Comparison of ENCODE assay signal across 32 cellular contexts in genomic region chr22:33296941-33297340, GRCh38.
"Had no signal": no experiment of that assay in that cellular context is flagged by ENCODE, and none has a peak within 500 bp of the region (broad histone marks: within the 10 kb centered on the region; RNA-seq: fewer than 3 reads in every experiment).

No MANE protein-coding gene starts in this region.

- H3K9me3 ChIP-seq: adrenal gland, body of pancreas, breast epithelium, SJCRH30 had no signal

- H3K36me3 ChIP-seq: adrenal gland, breast epithelium, SJCRH30 had no signal

- H3K4me3 ChIP-seq: adrenal gland, body of pancreas, breast epithelium, SJCRH30, SK-N-MC had no signal

- H3K9me3 Mint-ChIP-seq: activated CD4-positive, alpha-beta T cell treated with anti-CD3 and anti-CD28 coated beads, Interleukin-2, amount 10 ng/mL, durations not matched to agents 24 days and 14 days; activated CD8-positive, alpha-beta T cell treated with anti-CD3 and anti-CD28 coated beads for 36 hours; activated naive CD4-positive, alpha-beta T cell treated with anti-CD3 and anti-CD28 coated beads, Interleukin-2, amount 50 U/mL, for 72 hours; activated T-cell treated with anti-CD3 and anti-CD28 coated beads, Interleukin-2, amount 50 U/mL, for 72 hours; activated T-helper 17 cell treated with anti-CD3 and anti-CD28 coated beads, Interleukin-2, amount 50 U/mL, for 72 hours; T-helper 1 cell treated with Interleukin-12 subunit alpha and Interleukin-12 subunit beta and Interleukin-4 antibody, amounts not matched to agents 30 μg/mL and 1 μg/mL, for 36 hours; T-helper 2 cell treated with Interferon-gamma antibody and Interleukin-4, amounts not matched to agents 5 μg/mL and 100 μg/mL, for 36 hours had no signal

- H3K27ac Mint-ChIP-seq: activated CD4-positive, alpha-beta T cell treated with anti-CD3 and anti-CD28 coated beads, Interleukin-2, amount 10 ng/mL, durations not matched to agents 24 days and 14 days; activated CD8-positive, alpha-beta T cell treated with anti-CD3 and anti-CD28 coated beads for 36 hours; activated naive CD4-positive, alpha-beta T cell treated with anti-CD3 and anti-CD28 coated beads, Interleukin-2, amount 50 U/mL, for 72 hours; activated T-cell treated with anti-CD3 and anti-CD28 coated beads, Interleukin-2, amount 50 U/mL, for 72 hours; activated T-helper 17 cell treated with anti-CD3 and anti-CD28 coated beads, Interleukin-2, amount 50 U/mL, for 72 hours; T-helper 1 cell treated with Interleukin-12 subunit alpha and Interleukin-12 subunit beta and Interleukin-4 antibody, amounts not matched to agents 30 μg/mL and 1 μg/mL, for 36 hours; T-helper 2 cell treated with Interferon-gamma antibody and Interleukin-4, amounts not matched to agents 5 μg/mL and 100 μg/mL, for 36 hours had no signal

- H3K27me3 Mint-ChIP-seq: activated CD4-positive, alpha-beta T cell treated with anti-CD3 and anti-CD28 coated beads, Interleukin-2, amount 10 ng/mL, durations not matched to agents 24 days and 14 days; activated CD8-positive, alpha-beta T cell treated with anti-CD3 and anti-CD28 coated beads for 36 hours; activated T-helper 17 cell treated with anti-CD3 and anti-CD28 coated beads, Interleukin-2, amount 50 U/mL, for 72 hours had no signal

- ATAC-seq: activated CD8-positive, alpha-beta T cell treated with anti-CD3 and anti-CD28 coated beads for 36 hours; activated naive CD4-positive, alpha-beta T cell treated with anti-CD3 and anti-CD28 coated beads, Interleukin-2, amount 50 U/mL, for 72 hours; activated T-cell treated with anti-CD3 and anti-CD28 coated beads, Interleukin-2, amount 50 U/mL, for 72 hours; activated T-helper 17 cell treated with anti-CD3 and anti-CD28 coated beads, Interleukin-2, amount 50 U/mL, for 72 hours; body of pancreas; Panc1 had no signal

- DNase-seq: activated CD4-positive, alpha-beta T cell treated with anti-CD3 and anti-CD28 coated beads, Interleukin-2, amount 10 ng/mL, durations not matched to agents 24 days and 14 days; activated CD4-positive, alpha-beta T cell treated with anti-CD3 and anti-CD28 coated beads, Interleukin-2, amount 50 U/mL, for 4 hours; activated CD8-positive, alpha-beta T cell treated with anti-CD3 and anti-CD28 coated beads for 36 hours; activated gamma-delta T cell; activated naive CD4-positive, alpha-beta T cell treated with Interleukin-2 at 50 U/mL for 16 hours; activated T-cell treated with anti-CD3 and anti-CD28 coated beads, Interleukin-2, amount 50 U/mL, for 1 hour; activated T-cell treated with anti-CD3 and anti-CD28 coated beads, Interleukin-2, amount 50 U/mL, for 72 hours; adrenal gland; Kasumi-1; KG1; MM.1S; MV-4-11; NCI-H1092; NCI-H1436 treated with DMSO at 0.1 percent for 48 hours; NCI-H1694 treated with DMSO at 0.1 percent for 48 hours; NCI-H2081 treated with DMSO at 0.1 percent for 48 hours; NCI-H2171; NCI-H510A; NCI-H526 treated with DMSO at 0.1 percent for 48 hours; NCI-H774; SHP77; SJCRH30 had no signal

- H3K27me3 ChIP-seq: adrenal gland, body of pancreas, breast epithelium, SJCRH30 had no signal

- H3K4me1 ChIP-seq: adrenal gland, breast epithelium, SJCRH30 had no signal

- H3K4me3 Mint-ChIP-seq: activated CD4-positive, alpha-beta T cell treated with anti-CD3 and anti-CD28 coated beads, Interleukin-2, amount 10 ng/mL, durations not matched to agents 24 days and 14 days; activated CD8-positive, alpha-beta T cell treated with anti-CD3 and anti-CD28 coated beads for 36 hours; activated T-cell treated with anti-CD3 and anti-CD28 coated beads, Interleukin-2, amount 50 U/mL, for 72 hours; activated T-helper 17 cell treated with anti-CD3 and anti-CD28 coated beads, Interleukin-2, amount 50 U/mL, for 72 hours; T-helper 1 cell treated with Interleukin-12 subunit alpha and Interleukin-12 subunit beta and Interleukin-4 antibody, amounts not matched to agents 30 μg/mL and 1 μg/mL, for 36 hours; T-helper 2 cell treated with Interferon-gamma antibody and Interleukin-4, amounts not matched to agents 5 μg/mL and 100 μg/mL, for 36 hours had no signal

- H3K27ac ChIP-seq: adrenal gland, body of pancreas, breast epithelium, SJCRH30, SK-N-MC had no signal

- FAIRE-seq: astrocyte, TTC549 had no signal

- H3K4me1 Mint-ChIP-seq: activated CD4-positive, alpha-beta T cell treated with anti-CD3 and anti-CD28 coated beads, Interleukin-2, amount 10 ng/mL, durations not matched to agents 24 days and 14 days; activated T-helper 17 cell treated with anti-CD3 and anti-CD28 coated beads, Interleukin-2, amount 50 U/mL, for 72 hours had no signal

- H3K36me3 Mint-ChIP-seq: activated naive CD4-positive, alpha-beta T cell treated with anti-CD3 and anti-CD28 coated beads, Interleukin-2, amount 50 U/mL, for 72 hours had no signal
